25 cellular contexts compared by ENCODE assay signal in the genomic region with DNA sequence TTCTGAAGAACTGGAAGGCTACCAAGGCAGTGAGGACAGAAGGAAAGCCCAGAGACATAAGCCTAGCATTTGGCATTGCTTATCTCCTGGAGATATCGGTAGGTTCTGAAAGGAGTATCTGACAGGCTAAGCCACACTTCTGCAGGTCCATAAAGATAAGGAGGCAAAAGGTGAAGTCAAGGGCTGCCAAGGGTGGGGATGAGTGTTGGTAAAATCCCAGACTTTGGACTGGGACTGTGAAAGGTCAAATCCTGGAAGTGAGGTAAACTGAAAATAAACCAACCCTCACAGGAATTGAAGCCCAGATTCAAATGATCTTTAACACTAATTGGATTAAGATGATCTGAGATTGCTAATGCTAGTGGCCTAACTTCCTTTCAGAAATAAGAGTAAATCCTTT. TPM values are rescaled to one million over a fixed set of nuclear protein-coding genes. Genes with fewer than 3 reads are reported as not detected.
A peak's percentile ranks its signal among the peaks of the same experiment; 100 is the strongest.
DNase-seq lines count a peak whose midpoint lies in the region; ATAC-seq, FAIRE-seq and TF ChIP-seq lines count a peak whose summit lies in the region.
"Had no signal": no experiment of that assay in that cellular context is flagged by ENCODE, and none has a peak within 500 bp of the region (broad histone marks: within the 10 kb centered on the region; RNA-seq: fewer than 3 reads in every experiment).

No MANE protein-coding gene starts in this region.

- no peak overlapping the region for H3K4me2 ChIP-seq in A549
- H3K4me2 ChIP-seq: SK-N-SH had no signal

- H3K4me3 ChIP-seq in A549, result no peak overlapping the region

- no peak for TF ChIP-seq POLR2A in A549 (IDR thresholded peaks at IDR 0.05; ENCODE audit: low read length)

- TF ChIP-seq EP300 in A549 (IDR thresholded peaks at IDR 0.05), result no peak

- POLR2A ChIA-PET in A549 (lab: Yijun Ruan, JAX), result no interaction called here

- H3K27ac Mint-ChIP-seq in activated T-helper 2 cell treated with anti-CD3 and anti-CD28 coated beads, Interferon-gamma antibody, Interleukin-2, Interleukin-4, amounts not matched to agents 10 μg/mL and 5 μg/mL and 100 μg/mL, durations not matched to agents 14 hours and 24 hours and 36 hours, result no peak overlapping the region
- H3K27ac Mint-ChIP-seq: CD4-positive, alpha-beta memory T cell had no signal

- H3K9me3 ChIP-seq in A549, result no peaks in the 10 kb centered on the region
- H3K9me3 ChIP-seq: SK-N-SH had no signal

- intact Hi-C loops in activated T-helper 2 cell treated with anti-CD3 and anti-CD28 coated beads, Interferon-gamma antibody, Interleukin-2, Interleukin-4, amounts not matched to agents 10 μg/mL and 5 μg/mL and 100 μg/mL, durations not matched to agents 14 hours and 24 hours and 36 hours (cut with micrococcal nuclease), result no loop called here

- WGBS in A549 (ENCODE audit: missing lambda C conversion rate), result 100% methylated on average over 1 of the region's 1 CpG

- no peak overlapping the region for H3K27ac ChIP-seq in A549
- H3K27ac ChIP-seq: HL-60 had no signal

- H3K4me1 Mint-ChIP-seq in activated T-helper 2 cell treated with anti-CD3 and anti-CD28 coated beads, Interferon-gamma antibody, Interleukin-2, Interleukin-4, amounts not matched to agents 10 μg/mL and 5 μg/mL and 100 μg/mL, durations not matched to agents 14 hours and 24 hours and 36 hours (ENCODE audit: low read depth), result peaks cover 13% of the 10 kb centered on the region
- H3K4me1 Mint-ChIP-seq: CD4-positive, alpha-beta memory T cell had no signal

- no peak for TF ChIP-seq CTCF in A549 (IDR thresholded peaks at IDR 0.05)

- no peaks in the 10 kb centered on the region for H3K4me1 ChIP-seq in A549

- FAIRE-seq in A549 (lab: Jason Lieb, UNC), result peak; percentile 82
- FAIRE-seq: A204.1, G401.6 had no signal

- ATAC-seq in A549 (no peak), left lobe of liver (peak; percentile 93), GM18511 (IDR thresholded peaks at IDR 0.05; ENCODE audit: unreplicated experiment) (no peak), HG03159 (IDR thresholded peaks at IDR 0.05; ENCODE audit: unreplicated experiment) (no peak)
- ATAC-seq: HCT116, PC-3 had no signal

- H3K9me3 Mint-ChIP-seq in activated T-helper 2 cell treated with anti-CD3 and anti-CD28 coated beads, Interferon-gamma antibody, Interleukin-2, Interleukin-4, amounts not matched to agents 10 μg/mL and 5 μg/mL and 100 μg/mL, durations not matched to agents 14 hours and 24 hours and 36 hours, result no peaks in the 10 kb centered on the region

- CTCF ChIA-PET in A549 (lab: Yijun Ruan, JAX), result interaction anchor here (0.7 kb wide), 1 partner anchor 110 kb away, joined by 3 read pairs; no protein-coding TSS in a partner anchor

- H3K27me3 Mint-ChIP-seq in activated T-helper 2 cell treated with anti-CD3 and anti-CD28 coated beads, Interferon-gamma antibody, Interleukin-2, Interleukin-4, amounts not matched to agents 10 μg/mL and 5 μg/mL and 100 μg/mL, durations not matched to agents 14 hours and 24 hours and 36 hours (ENCODE audit: low read depth), result no peaks in the 10 kb centered on the region
- H3K27me3 Mint-ChIP-seq: CD4-positive, alpha-beta memory T cell had no signal

- no peak overlapping the region for H3K4me3 Mint-ChIP-seq in activated T-helper 2 cell treated with anti-CD3 and anti-CD28 coated beads, Interferon-gamma antibody, Interleukin-2, Interleukin-4, amounts not matched to agents 10 μg/mL and 5 μg/mL and 100 μg/mL, durations not matched to agents 14 hours and 24 hours and 36 hours (ENCODE audit: low read depth)
- H3K4me3 Mint-ChIP-seq: CD4-positive, alpha-beta memory T cell had no signal

- H3K36me3 Mint-ChIP-seq in activated T-helper 2 cell treated with anti-CD3 and anti-CD28 coated beads, Interferon-gamma antibody, Interleukin-2, Interleukin-4, amounts not matched to agents 10 μg/mL and 5 μg/mL and 100 μg/mL, durations not matched to agents 14 hours and 24 hours and 36 hours (ENCODE audit: low read depth), result peaks cover 63% of the 10 kb centered on the region

- no peak for DNase-seq in A549 (ENCODE audit: low read depth in 1 of 2, low spot score in 1 of 2)
- peak; percentile 33 for DNase-seq in NCI-H82 (lab: John Stamatoyannopoulos, UW)
- DNase-seq in left lobe of liver (ENCODE audit: low spot score), result peak; percentile 61
- peak; percentile 47 for DNase-seq in mucosa of gallbladder (ENCODE audit: low spot score)
- no peak for DNase-seq in activated T-helper 2 cell treated with anti-CD3 and anti-CD28 coated beads, Interferon-gamma antibody, Interleukin-2, Interleukin-4, amounts not matched to agents 10 μg/mL and 5 μg/mL and 100 μg/mL, durations not matched to agents 14 hours and 24 hours and 36 hours (ENCODE audit: low spot score)
- DNase-seq: C1 segment of cervical spinal cord; CD4-positive, alpha-beta memory T cell; COR-L47; Karpas-422; NCI-H1092 treated with DMSO at 0.1 percent for 48 hours; NCI-H1436; NCI-H187; NCI-H2081 treated with DMSO at 0.1 percent for 48 hours; NCI-H2171 treated with DMSO at 0.1 percent for 48 hours; NCI-H524; NCI-H748 treated with DMSO at 0.1 percent for 48 hours; NK-92 treated with Interleukin-12 subunit alpha and Interleukin-12 subunit beta, amount 100 ng/mL, for 24 hours; PC-3; SK-N-SH had no signal

- no peak for TF ChIP-seq RAD21 in A549 (conservative IDR thresholded peaks at IDR 0.05 in 1 of 2, IDR thresholded peaks at IDR 0.05 in 1 of 2)

TF ChIP-seq in A549, 52 proteins besides CTCF, POLR2A, EP300 and RAD21:
- TF ChIP-seq RARB (CRISPR knock-in tag; IDR thresholded peaks at IDR 0.05) (no peak), MYC (IDR thresholded peaks at IDR 0.05; ENCODE audit: borderline replicate concordance, low read length) (no peak), KDM5A (IDR thresholded peaks at IDR 0.05) (no peak), HOXB13 (CRISPR knock-in tag; IDR thresholded peaks at IDR 0.05; ENCODE audit: low read depth) (no peak)

RNA-seq across cellular contexts. Expression of gene GK, which starts 27.4 kb away (rescaled TPM):
- 5.1 and 7.1 TPM in 2 replicates for polyA plus RNA-seq in A549 (2011; rRNA removed)
- polyA plus RNA-seq in A549 (2012; cell fraction: cytosol; rRNA removed), result 1.3 and 1.5 TPM in 2 replicates
- polyA plus RNA-seq in A549 (2012; cell fraction: nucleus; rRNA removed), result 1.4 TPM in 2 replicates
- 1.3 to 1.5 TPM (median 1.4 TPM) in 3 replicates for polyA plus RNA-seq in A549 (2017; fragmentation: RNase III; extraction: RNeasy Plus Mini Kit Qiagen cat#74134 plus additional on column Dnase treatment)
- 1.7 and 3.5 TPM in 2 replicates for polyA minus RNA-seq in A549 (2011; rRNA and poly(A)+ RNA removed)
- total RNA-seq in left lobe of liver, result 32.9 TPM
- total RNA-seq in mucosa of gallbladder, result 29.1 TPM
- 103 and 105 TPM in 2 replicates for total RNA-seq in activated T-helper 2 cell treated with anti-CD3 and anti-CD28 coated beads, Interferon-gamma antibody, Interleukin-2, Interleukin-4, amounts not matched to agents 10 μg/mL and 5 μg/mL and 100 μg/mL, durations not matched to agents 14 hours and 24 hours and 36 hours

Comparison
In these comparisons a context has a peak if more than half of its experiments do, and no peak if none do; other contexts are left out.
1. DNase-seq: peak in NCI-H82 (single experiment), left lobe of liver (single experiment) and mucosa of gallbladder (single experiment); none in A549 (0 of 2) and activated T-helper 2 cell treated with anti-CD3 and anti-CD28 coated beads, Interferon-gamma antibody, Interleukin-2, Interleukin-4, amounts not matched to agents 10 μg/mL and 5 μg/mL and 100 μg/mL, durations not matched to agents 14 hours and 24 hours and 36 hours (single experiment).